ENCODE assay signal across 8 cellular contexts in genomic region chr6:146785001-146785585, GRCh38.
DNase-seq lines count a peak whose midpoint lies in the region; ATAC-seq lines count a peak whose summit lies in the region.

No MANE protein-coding gene starts in this region.

- no peak overlapping the region for H3K27ac Mint-ChIP-seq in activated CD4-positive, alpha-beta T cell treated with anti-CD3 and anti-CD28 coated beads for 36 hours
- no peak overlapping the region for H3K27ac Mint-ChIP-seq in activated T-helper 2 cell treated with anti-CD3 and anti-CD28 coated beads, Interferon-gamma antibody, Interleukin-2, Interleukin-4, amounts not matched to agents 10 μg/mL and 5 μg/mL and 100 μg/mL, durations not matched to agents 14 hours and 24 hours and 36 hours

- H3K4me3 Mint-ChIP-seq in activated CD4-positive, alpha-beta T cell treated with anti-CD3 and anti-CD28 coated beads for 36 hours = no peak overlapping the region
- no peak overlapping the region for H3K4me3 Mint-ChIP-seq in activated T-helper 2 cell treated with anti-CD3 and anti-CD28 coated beads, Interferon-gamma antibody, Interleukin-2, Interleukin-4, amounts not matched to agents 10 μg/mL and 5 μg/mL and 100 μg/mL, durations not matched to agents 14 hours and 24 hours and 36 hours (ENCODE audit: low read depth)

- intact Hi-C loops in activated CD4-positive, alpha-beta T cell treated with anti-CD3 and anti-CD28 coated beads for 36 hours (cut with DNase I, micrococcal nuclease) = loop anchor here in 1 of 2 experiments (10.0 kb wide), 1 partner anchor 850 kb away; no protein-coding TSS in a partner anchor
- intact Hi-C loops in activated T-helper 2 cell treated with anti-CD3 and anti-CD28 coated beads, Interferon-gamma antibody, Interleukin-2, Interleukin-4, amounts not matched to agents 10 μg/mL and 5 μg/mL and 100 μg/mL, durations not matched to agents 14 hours and 24 hours and 36 hours (cut with micrococcal nuclease) = loop anchor here (10.0 kb wide), 2 partner anchors 420 to 970 kb away; partner anchors contain the start of genes FBXO30 and STXBP5
- intact Hi-C loops in left colon (cut with DNase I, micrococcal nuclease) (no loop called here), posterior cingulate gyrus (cut with DNase I) (no loop called here)

- H3K9me3 Mint-ChIP-seq in activated CD4-positive, alpha-beta T cell treated with anti-CD3 and anti-CD28 coated beads for 36 hours (ENCODE audit: low read depth) = no peaks in the 10 kb centered on the region
- H3K9me3 Mint-ChIP-seq in activated T-helper 2 cell treated with anti-CD3 and anti-CD28 coated beads, Interferon-gamma antibody, Interleukin-2, Interleukin-4, amounts not matched to agents 10 μg/mL and 5 μg/mL and 100 μg/mL, durations not matched to agents 14 hours and 24 hours and 36 hours = no peaks in the 10 kb centered on the region

- peak; percentile 97 for ATAC-seq in activated CD4-positive, alpha-beta T cell treated with anti-CD3 and anti-CD28 coated beads for 36 hours
- peak; percentile 92 for ATAC-seq in GM21360 (IDR thresholded peaks at IDR 0.05; ENCODE audit: unreplicated experiment)
- peak; percentile 84 for ATAC-seq in HG03460 (IDR thresholded peaks at IDR 0.05; ENCODE audit: unreplicated experiment)
- peak; percentile 67 for ATAC-seq in left colon

- DNase-seq in activated CD4-positive, alpha-beta T cell treated with anti-CD3 and anti-CD28 coated beads for 36 hours = peak; percentile 48
- no peak for DNase-seq in activated CD4-positive, alpha-beta T cell treated with anti-CD3 and anti-CD28 coated beads, Interleukin-2, amount 50 U/mL, for 4 hours
- peak; percentile 63 for DNase-seq in NCI-H524 treated with DMSO at 0.1 percent for 48 hours (lab: John Stamatoyannopoulos, UW)
- peak; percentile 20 for DNase-seq in activated T-helper 2 cell treated with anti-CD3 and anti-CD28 coated beads, Interferon-gamma antibody, Interleukin-2, Interleukin-4, amounts not matched to agents 10 μg/mL and 5 μg/mL and 100 μg/mL, durations not matched to agents 14 hours and 24 hours and 36 hours (ENCODE audit: low spot score)
- peak in 1 of 2 donors; percentile 11 for DNase-seq in left colon
- no peak for DNase-seq in posterior cingulate gyrus

- no peaks in the 10 kb centered on the region for H3K4me1 Mint-ChIP-seq in activated CD4-positive, alpha-beta T cell treated with anti-CD3 and anti-CD28 coated beads for 36 hours
- peaks cover 13% of the 10 kb centered on the region for H3K4me1 Mint-ChIP-seq in activated T-helper 2 cell treated with anti-CD3 and anti-CD28 coated beads, Interferon-gamma antibody, Interleukin-2, Interleukin-4, amounts not matched to agents 10 μg/mL and 5 μg/mL and 100 μg/mL, durations not matched to agents 14 hours and 24 hours and 36 hours (ENCODE audit: low read depth)

- peaks cover 2% of the 10 kb centered on the region for H3K27me3 Mint-ChIP-seq in activated CD4-positive, alpha-beta T cell treated with anti-CD3 and anti-CD28 coated beads for 36 hours
- H3K27me3 Mint-ChIP-seq in activated T-helper 2 cell treated with anti-CD3 and anti-CD28 coated beads, Interferon-gamma antibody, Interleukin-2, Interleukin-4, amounts not matched to agents 10 μg/mL and 5 μg/mL and 100 μg/mL, durations not matched to agents 14 hours and 24 hours and 36 hours (ENCODE audit: low read depth) = no peaks in the 10 kb centered on the region

- H3K36me3 Mint-ChIP-seq in activated CD4-positive, alpha-beta T cell treated with anti-CD3 and anti-CD28 coated beads for 36 hours (ENCODE audit: low read depth) = no peaks in the 10 kb centered on the region
- H3K36me3 Mint-ChIP-seq in activated T-helper 2 cell treated with anti-CD3 and anti-CD28 coated beads, Interferon-gamma antibody, Interleukin-2, Interleukin-4, amounts not matched to agents 10 μg/mL and 5 μg/mL and 100 μg/mL, durations not matched to agents 14 hours and 24 hours and 36 hours (ENCODE audit: low read depth) = no peaks in the 10 kb centered on the region

- CTCF ChIA-PET in activated CD4-positive, alpha-beta T cell treated with anti-CD3 and anti-CD28 coated beads for 36 hours (lab: Charles Lee) = interaction anchor here (0.6 to 1.3 kb wide), 5 partner anchors 9 to 1401 kb away, joined by 3 read pairs; no protein-coding TSS in a partner anchor

- POLR2A ChIA-PET in activated CD4-positive, alpha-beta T cell treated with anti-CD3 and anti-CD28 coated beads for 36 hours (lab: Charles Lee) = no interaction called here

Comparison
In these comparisons a context has a peak if more than half of its experiments do, and no peak if none do; other contexts are left out.
1. DNase-seq: peak in activated CD4-positive, alpha-beta T cell treated with anti-CD3 and anti-CD28 coated beads for 36 hours (single experiment), NCI-H524 treated with DMSO at 0.1 percent for 48 hours (single experiment) and activated T-helper 2 cell treated with anti-CD3 and anti-CD28 coated beads, Interferon-gamma antibody, Interleukin-2, Interleukin-4, amounts not matched to agents 10 μg/mL and 5 μg/mL and 100 μg/mL, durations not matched to agents 14 hours and 24 hours and 36 hours (single experiment); none in activated CD4-positive, alpha-beta T cell treated with anti-CD3 and anti-CD28 coated beads, Interleukin-2, amount 50 U/mL, for 4 hours (0 of 2) and posterior cingulate gyrus (0 of 10).
2. Peak in every context shown above with its lines, with median percentiles within 50 percentile points of each other: ATAC-seq.